8 cellular contexts compared by ENCODE assay signal in genomic region chr4:139208404-139208945, GRCh38. TPM values are rescaled to one million over a fixed set of nuclear protein-coding genes. Genes with fewer than 3 reads are reported as not detected.
DNase-seq lines count a peak whose midpoint lies in the region; FAIRE-seq and TF ChIP-seq lines count a peak whose summit lies in the region.

No MANE protein-coding gene starts in this region.

- in situ Hi-C loops in SK-MEL-5 (cut with HindIII; ENCODE audit: low pct_unique_long_range_greater_than_20kb, low sequenced_read_pairs), result no loop called here

- TF ChIP-seq CTCF in kidney (IDR thresholded peaks at IDR 0.05; ENCODE audit: borderline replicate concordance, extremely low read depth, insufficient read depth) (no peak), GM10248 (IDR thresholded peaks at IDR 0.05; ENCODE audit: control extremely low read depth, extremely low read depth, low read depth, missing control alignments) (no peak)

- FAIRE-seq in kidney (lab: Jason Lieb, UNC), result no peak

- H3K4me3 ChIP-seq in kidney (ENCODE audit: low read length in 2 of 2), result no peak overlapping the region

- DNase-seq in AML-193 (lab: John Stamatoyannopoulos, UW) (peak; percentile 97 to 98), HCEC 1CT (peak; percentile 83), SK-MEL-5 (ENCODE audit: low read depth, low spot score) (peak; percentile 15), iris pigment epithelial cell (ENCODE audit: low read depth) (peak; percentile 87), kidney (no peak), GM10248 (ENCODE audit: extremely low spot score) (no peak), cerebellum (ENCODE audit: low spot score) (no peak), HT-29 (ENCODE audit: low spot score) (no peak)

- intact Hi-C loops in kidney (cut with DNase I), result no loop called here

- no peaks in the 10 kb centered on the region for H3K9me3 ChIP-seq in kidney (ENCODE audit: control insufficient read depth in 1 of 2, low read length in 2 of 2)

- CTCF ChIA-PET in GM10248 (lab: Yijun Ruan, JAX), result interaction anchor here (0.8 to 3.0 kb wide), 5 partner anchors 11 to 178 kb away, joined by 3 to 11 read pairs (median 7); no protein-coding TSS in a partner anchor

- no peaks in the 10 kb centered on the region for H3K4me1 ChIP-seq in kidney (ENCODE audit: control insufficient read depth in 1 of 2, insufficient read depth in 1 of 2, low read depth in 1 of 2, low read length in 2 of 2)

- H3K27ac ChIP-seq in kidney (ENCODE audit: low read depth in 2 of 2, low read length in 2 of 2), result no peak overlapping the region

- no peaks in the 10 kb centered on the region for H3K36me3 ChIP-seq in kidney (ENCODE audit: control insufficient read depth in 1 of 2, insufficient read depth in 2 of 2, low read length in 2 of 2)

- POLR2A ChIA-PET in GM10248 (lab: Yijun Ruan, JAX), result interaction anchor here (0.6 kb wide), 2 partner anchors 193 to 249 kb away, joined by 3 to 4 read pairs; no protein-coding TSS in a partner anchor

- no peak overlapping the region for H3K9ac ChIP-seq in kidney (ENCODE audit: low read length in 2 of 2)

RNA-seq across cellular contexts. Expression of gene ELF2, which starts 31.5 kb away (rescaled TPM):
- 19.3 and 19.8 TPM in 2 replicates for total RNA-seq in SK-MEL-5 (2014; rRNA removed; shearing (Covaris generic))
- polyA plus RNA-seq in SK-MEL-5 (2015; cell fraction: cytosol; rRNA removed), result 9.5 and 12.0 TPM in 2 replicates
- 19.9 and 23.0 TPM in 2 replicates for polyA plus RNA-seq in SK-MEL-5 (2015; cell fraction: nucleus; rRNA removed)
- total RNA-seq in kidney, result 58.5 TPM
- 12.8 TPM for polyA plus RNA-seq in kidney (ENCODE audit: insufficient read depth, low read depth, low replicate concordance)
- 87.7 TPM for total RNA-seq in cerebellum
- total RNA-seq in HT-29 (2014; rRNA removed; shearing (Covaris generic)), result 18.6 and 20.6 TPM in 2 replicates

Comparison
In these comparisons a context has a peak if more than half of its experiments do, and no peak if none do; other contexts are left out.
1. DNase-seq: peak in AML-193 (2 of 2), HCEC 1CT (single experiment), SK-MEL-5 (single experiment) and iris pigment epithelial cell (single experiment); none in kidney (single experiment), GM10248 (single experiment), cerebellum (single experiment) and HT-29 (single experiment).